8 cellular contexts compared by ENCODE assay signal in the genomic region with DNA sequence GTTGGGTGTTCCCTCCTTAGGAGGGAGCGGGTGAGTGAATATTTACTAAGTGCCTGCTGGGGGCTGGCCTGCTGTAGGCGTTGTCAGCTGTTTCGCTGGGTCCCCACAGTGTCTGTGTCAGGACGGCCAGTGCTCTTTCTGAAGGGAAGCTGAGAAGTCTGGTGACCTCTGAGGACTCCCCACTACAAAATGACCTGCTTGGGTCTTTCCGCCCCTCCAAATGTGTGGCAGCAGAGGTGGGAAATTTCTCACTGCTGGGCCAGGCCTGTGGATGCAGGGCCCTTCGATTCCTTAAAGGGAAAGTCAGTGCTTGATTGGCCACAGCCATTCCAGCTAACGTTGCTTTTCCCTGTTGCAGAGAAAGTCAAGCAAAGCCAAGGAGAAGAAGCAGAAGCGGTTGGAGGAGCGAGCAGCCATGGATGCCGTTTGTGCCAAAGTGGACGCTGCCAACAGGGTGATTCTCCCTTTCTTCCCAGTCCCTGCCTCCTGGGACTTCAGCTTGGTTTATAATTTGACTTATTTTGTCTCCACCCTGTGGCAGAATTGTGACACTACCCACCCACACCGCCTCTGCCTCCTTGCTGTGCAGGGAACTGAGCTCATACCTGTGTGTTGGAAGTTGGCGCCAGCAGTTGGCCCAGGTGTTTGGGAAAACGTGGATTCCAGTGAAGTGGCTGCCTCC. TPM values are rescaled to one million over a fixed set of nuclear protein-coding genes. Genes with fewer than 3 reads are reported as not detected.
A peak's percentile ranks its signal among the peaks of the same experiment; 100 is the strongest.
DNase-seq lines count a peak whose midpoint lies in the region; ATAC-seq, FAIRE-seq and TF ChIP-seq lines count a peak whose summit lies in the region.

No MANE protein-coding gene starts in this region.

- TF ChIP-seq CTCF in DOHH2 (IDR thresholded peaks at IDR 0.05; ENCODE audit: low read depth, low read length, poor library complexity, severe bottlenecking) (peak; percentile 69), LNCaP clone FGC (IDR thresholded peaks at IDR 0.05; ENCODE audit: control insufficient read depth, extremely low read depth, insufficient read depth) (peak; percentile 87), pancreas (IDR thresholded peaks at IDR 0.05) (peak; percentile 47 to 81 (median 73))

- peaks cover under 1% of the 10 kb centered on the region; the same call in 1 of the 2 replicates for H3F3A ChIP-seq in DOHH2 (ENCODE audit: control insufficient read depth, insufficient read depth)

- ATAC-seq in activated naive CD8-positive, alpha-beta T cell treated with anti-CD3 and anti-CD28 coated beads, Interleukin-2, amount 50 U/mL, for 24 hours = no peak
- ATAC-seq in Right ventricle myocardium superior (ENCODE audit: poor library complexity) (peak; percentile 86), pancreas (peak; percentile 96 to 99 (median 98)), GM18909 (IDR thresholded peaks at IDR 0.05; ENCODE audit: poor library complexity, unreplicated experiment) (no peak), GM18868 (IDR thresholded peaks at IDR 0.05; ENCODE audit: unreplicated experiment) (no peak)

- H3K27me3 ChIP-seq in DOHH2 (ENCODE audit: control insufficient read depth, low read length) (no peaks in the 10 kb centered on the region), SJCRH30 (no peaks in the 10 kb centered on the region), pancreas (no peaks in the 10 kb centered on the region)

- H3K79me2 ChIP-seq in DOHH2 (ENCODE audit: control insufficient read depth, low read length) = peaks cover 49% of the 10 kb centered on the region

- peaks cover 45% of the 10 kb centered on the region for H3K36me3 ChIP-seq in DOHH2 (ENCODE audit: control insufficient read depth, low read length)
- H3K36me3 ChIP-seq in SJCRH30 = peaks cover 22% of the 10 kb centered on the region
- no peaks in the 10 kb centered on the region for H3K36me3 ChIP-seq in pancreas

- peaks cover 7% of the 10 kb centered on the region for H3K36me3 Mint-ChIP-seq in activated naive CD8-positive, alpha-beta T cell treated with anti-CD3 and anti-CD28 coated beads, Interleukin-2, amount 50 U/mL, for 24 hours (ENCODE audit: low read depth)

- no peaks in the 10 kb centered on the region for H3K9me2 ChIP-seq in DOHH2 (replicated peaks; ENCODE audit: control insufficient read depth, low read length)

- WGBS in pancreas, 2 donors = 36% methylated on average over 14 of the region's 14 CpGs

- no peaks in the 10 kb centered on the region for H3K27me3 Mint-ChIP-seq in activated naive CD8-positive, alpha-beta T cell treated with anti-CD3 and anti-CD28 coated beads, Interleukin-2, amount 50 U/mL, for 24 hours

- H3K9me3 ChIP-seq in DOHH2 (ENCODE audit: control insufficient read depth, insufficient read depth, low read length) (no peaks in the 10 kb centered on the region), SJCRH30 (replicated peaks) (no peaks in the 10 kb centered on the region), pancreas (no peaks in the 10 kb centered on the region)

- intact Hi-C loops in Right ventricle myocardium superior (cut with DNase I) = loop anchor here (2.0 kb wide), 1 partner anchor 109 kb away; no protein-coding TSS in a partner anchor
- intact Hi-C loops in pancreas (cut with DNase I) = loop anchor here in 2 of 3 donors (5.0 to 10.0 kb wide), 3 partner anchors 108 to 181 kb away; partner anchors contain the start of genes MARK2 (in 2 of the 2) and ZFTA (in 2 of the 2)

- no peaks in the 10 kb centered on the region; the same call in 1 of the 2 replicates for H4K20me1 ChIP-seq in DOHH2 (ENCODE audit: control insufficient read depth, insufficient read depth, low read depth, low read length)

- no peaks in the 10 kb centered on the region for H3K9me3 Mint-ChIP-seq in activated naive CD8-positive, alpha-beta T cell treated with anti-CD3 and anti-CD28 coated beads, Interleukin-2, amount 50 U/mL, for 24 hours

- peak; percentile 79 for DNase-seq in LNCaP clone FGC (ENCODE audit: low read depth)
- peak; percentile 60 to 74 for DNase-seq in SJCRH30
- peak; percentile 29 for DNase-seq in activated naive CD8-positive, alpha-beta T cell treated with anti-CD3 and anti-CD28 coated beads, Interleukin-2, amount 50 U/mL, for 24 hours
- DNase-seq in Right ventricle myocardium superior = peak; percentile 72
- DNase-seq in pancreas = peak; percentile 70 to 89 (median 78)

- no peak overlapping the region for H3K4me2 ChIP-seq in DOHH2 (ENCODE audit: low read length)

- H3K4me1 Mint-ChIP-seq in activated naive CD8-positive, alpha-beta T cell treated with anti-CD3 and anti-CD28 coated beads, Interleukin-2, amount 50 U/mL, for 24 hours = peaks cover 6% of the 10 kb centered on the region

- no peak for FAIRE-seq in pancreas (lab: Jason Lieb, UNC)

- H3K27ac ChIP-seq in DOHH2 (ENCODE audit: low read depth, low read length) (no peak overlapping the region), SJCRH30 (no peak overlapping the region), pancreas (peak overlapping the region in 2 of 4 donors; percentile 5 to 9)

- H3K4me3 ChIP-seq in DOHH2 (ENCODE audit: low read length) (no peak overlapping the region), LNCaP clone FGC (ENCODE audit: low read depth, low read length) (no peak overlapping the region), SJCRH30 (no peak overlapping the region), pancreas (peak overlapping the region in 1 of 4 donors; percentile 7)

- H3K27ac Mint-ChIP-seq in activated naive CD8-positive, alpha-beta T cell treated with anti-CD3 and anti-CD28 coated beads, Interleukin-2, amount 50 U/mL, for 24 hours = no peak overlapping the region

- H3K4me1 ChIP-seq in DOHH2 (ENCODE audit: control insufficient read depth, low read length) = peaks cover 6% of the 10 kb centered on the region
- no peaks in the 10 kb centered on the region for H3K4me1 ChIP-seq in SJCRH30
- peaks cover 0 to 8% (median 0%) of the 10 kb centered on the region in 3 donors for H3K4me1 ChIP-seq in pancreas

- no peak overlapping the region for H3K4me3 Mint-ChIP-seq in activated naive CD8-positive, alpha-beta T cell treated with anti-CD3 and anti-CD28 coated beads, Interleukin-2, amount 50 U/mL, for 24 hours

RNA-seq across cellular contexts. Expression of gene NAA40, which starts 6.8 kb away (rescaled TPM):
- total RNA-seq in SJCRH30 (2014; rRNA removed; shearing (Covaris generic)) = 25.2 and 28.6 TPM in 2 replicates
- total RNA-seq in Right ventricle myocardium superior (20.9 TPM), pancreas (10 to 100 TPM in 3 of 6 donors, 1 to 10 TPM in 3; 6.8 to 14.4 (median 11.9) TPM)
- 10 to 100 TPM; 16.7 to 25.7 TPM for polyA plus RNA-seq in pancreas

RNA-seq across cellular contexts. Expression of gene RCOR2, which starts 28.7 kb away (rescaled TPM):
- total RNA-seq in SJCRH30 (2014; rRNA removed; shearing (Covaris generic)) = 17.2 and 17.9 TPM in 2 replicates
- 9.9 TPM for total RNA-seq in Right ventricle myocardium superior
- total RNA-seq in pancreas = under 1 TPM; 0.37 to 0.79 (median 0.50) TPM
- polyA plus RNA-seq in pancreas = 1 to 10 TPM; 1.2 to 1.9 TPM

RNA-seq across cellular contexts. Expression of gene COX8A, which starts 28.8 kb away (rescaled TPM):
- total RNA-seq in SJCRH30 (2014; rRNA removed; shearing (Covaris generic)) = 597 and 702 TPM in 2 replicates
- total RNA-seq in Right ventricle myocardium superior = 1,182 TPM
- 100 to 1,000 TPM in 4 of 6 donors, 10 to 100 TPM in 2; 79.8 to 135 (median 118) TPM for total RNA-seq in pancreas
- polyA plus RNA-seq in pancreas = 100 to 1,000 TPM; 351 to 441 TPM

RNA-seq across cellular contexts. Expression of gene OTUB1, which starts 40.6 kb away (rescaled TPM):
- 79.4 and 80.8 TPM in 2 replicates for total RNA-seq in SJCRH30 (2014; rRNA removed; shearing (Covaris generic))
- 52.2 TPM for total RNA-seq in Right ventricle myocardium superior
- 10 to 100 TPM; 15.2 to 32.0 (median 24.4) TPM for total RNA-seq in pancreas
- polyA plus RNA-seq in pancreas = 10 to 100 TPM; 42.4 to 57.8 TPM

Comparison
In these comparisons a context has a peak if more than half of its experiments do, and no peak if none do; other contexts are left out.
1. DNase-seq: peak in every context shown above with its lines; median percentile 79 in LNCaP clone FGC; 78 in pancreas; 72 in Right ventricle myocardium superior; 67 in SJCRH30; 29 in activated naive CD8-positive, alpha-beta T cell treated with anti-CD3 and anti-CD28 coated beads, Interleukin-2, amount 50 U/mL, for 24 hours.
2. ATAC-seq: peak in Right ventricle myocardium superior (single experiment) and pancreas (4 of 4); none in activated naive CD8-positive, alpha-beta T cell treated with anti-CD3 and anti-CD28 coated beads, Interleukin-2, amount 50 U/mL, for 24 hours (single experiment), GM18909 (single experiment) and GM18868 (single experiment).
3. Peak in every context shown above with its lines, with median percentiles within 50 percentile points of each other: CTCF ChIP-seq.